In the genomic region with DNA sequence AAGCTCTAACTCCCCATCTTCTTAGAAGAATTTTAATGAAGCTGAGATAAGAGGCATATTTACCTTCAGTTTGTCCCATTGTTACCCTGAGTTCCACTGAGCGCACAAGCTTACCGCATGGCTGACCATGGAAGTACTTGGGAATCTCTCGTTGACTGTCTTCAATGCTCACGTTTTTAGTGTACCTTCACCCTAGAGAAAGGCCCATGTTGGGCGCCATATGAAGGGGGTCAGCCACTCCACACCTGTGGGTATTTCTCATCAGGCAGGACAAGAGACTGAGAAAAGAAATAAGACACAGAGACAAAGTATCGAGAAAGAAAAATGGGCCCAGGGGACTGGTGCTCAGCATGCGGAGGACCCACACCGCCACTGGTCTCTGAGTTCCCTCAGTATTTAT, we compare ENCODE assay signal across 14 cellular contexts. TPM values are rescaled to one million over a fixed set of nuclear protein-coding genes. Genes with fewer than 3 reads are reported as not detected.
DNase-seq lines count a peak whose midpoint lies in the region; ATAC-seq and TF ChIP-seq lines count a peak whose summit lies in the region.
"Not testable (repeated sequence)": the region's sequence is repeated elsewhere in the genome, so short reads cannot be mapped to it uniquely, and the experiment has no call there.
"Had no signal": no experiment of that assay in that cellular context is flagged by ENCODE, and none has a peak within 500 bp of the region (broad histone marks: within the 10 kb centered on the region; RNA-seq: fewer than 3 reads in every experiment).

No MANE protein-coding gene starts in this region.

- intact Hi-C loops in activated CD4-positive, alpha-beta T cell treated with anti-CD3 and anti-CD28 coated beads for 36 hours (cut with DNase I, micrococcal nuclease): not testable (repeated sequence)

- not testable (repeated sequence) for H4K20me1 ChIP-seq in DND-41 (ENCODE audit: insufficient read depth, low read length); Karpas-422 (ENCODE audit: insufficient read depth, low read depth, low read length)

- CTCF ChIA-PET in activated CD4-positive, alpha-beta T cell treated with anti-CD3 and anti-CD28 coated beads for 36 hours (lab: Charles Lee): not testable (repeated sequence)

- not testable (repeated sequence) for H3K4me1 ChIP-seq in DND-41 (ENCODE audit: insufficient read depth, low read length); Karpas-422 (ENCODE audit: low read length); mesendoderm (ENCODE audit: control insufficient read depth, low read depth, low read length)

- not testable (repeated sequence) for ATAC-seq in DND-41 (ENCODE audit: insufficient read depth, low read depth); activated CD4-positive, alpha-beta T cell treated with anti-CD3 and anti-CD28 coated beads for 36 hours; stimulated activated naive CD8-positive, alpha-beta T cell treated with anti-CD3 and anti-CD28 coated beads, Interleukin-15, Interleukin-2, amounts not matched to agents 100 U/mL and 50 U/mL, for 24 hours

- not testable (repeated sequence) for H3K4ac ChIP-seq in mesendoderm (ENCODE audit: low read depth, low read length)

- not testable (repeated sequence) for H3K4me3 ChIP-seq in DND-41 (ENCODE audit: low read depth in 1 of 2, low read length in 2 of 2); Karpas-422 (ENCODE audit: low read length); choroid plexus epithelial cell (ENCODE audit: low read depth, low read length); fibroblast of pulmonary artery (replicated peaks; ENCODE audit: low read depth, low read length); mesendoderm (ENCODE audit: low read length)

- not testable (repeated sequence) for H3K27ac Mint-ChIP-seq in activated CD4-positive, alpha-beta T cell treated with anti-CD3 and anti-CD28 coated beads for 36 hours

- H3K9me3 ChIP-seq in DND-41 (ENCODE audit: insufficient read depth, low read length, severe bottlenecking); Karpas-422 (ENCODE audit: low read length): not testable (repeated sequence)

- not testable (repeated sequence) for H3K9ac ChIP-seq in DND-41 (ENCODE audit: low read depth, low read length); Karpas-422 (ENCODE audit: low read length); mesendoderm (ENCODE audit: low read length)

- not testable (repeated sequence) for H2AFZ ChIP-seq in DND-41 (ENCODE audit: low read depth, low read length); Karpas-422 (ENCODE audit: low read length)

- H3K27me3 Mint-ChIP-seq in activated CD4-positive, alpha-beta T cell treated with anti-CD3 and anti-CD28 coated beads for 36 hours: not testable (repeated sequence)

- not testable (repeated sequence) for H3K27ac ChIP-seq in DND-41 (ENCODE audit: low read length); Karpas-422 (ENCODE audit: low read length); mesendoderm (ENCODE audit: low read depth, low read length)

- POLR2A ChIA-PET in activated CD4-positive, alpha-beta T cell treated with anti-CD3 and anti-CD28 coated beads for 36 hours (lab: Charles Lee): not testable (repeated sequence)

- not testable (repeated sequence) for H3K18ac ChIP-seq in mesendoderm (ENCODE audit: low read length)

- not testable (repeated sequence) for H2BK15ac ChIP-seq in mesendoderm (replicated peaks; ENCODE audit: low read depth)

- not testable (repeated sequence) for H3K23ac ChIP-seq in mesendoderm (ENCODE audit: low read length)

- H3K4me2 ChIP-seq in DND-41 (ENCODE audit: insufficient read depth, low read length); Karpas-422 (ENCODE audit: low read depth, low read length, poor library complexity, severe bottlenecking); mesendoderm (ENCODE audit: low read length): not testable (repeated sequence)

- peaks cover 18% of the 10 kb centered on the region for H3K9me3 Mint-ChIP-seq in activated CD4-positive, alpha-beta T cell treated with anti-CD3 and anti-CD28 coated beads for 36 hours (ENCODE audit: low read depth)

- not testable (repeated sequence) for TF ChIP-seq CTCF in DND-41 (IDR thresholded peaks at IDR 0.05; ENCODE audit: borderline replicate concordance, extremely low read depth, low read length, poor library complexity, severe bottlenecking); choroid plexus epithelial cell (conservative IDR thresholded peaks at IDR 0.05; ENCODE audit: low read depth, low read length); fibroblast of pulmonary artery (IDR thresholded peaks at IDR 0.05; ENCODE audit: low read length, missing control alignments)

- DNase-seq in DND-41 (peak; percentile 16), Karpas-422 (peak; percentile 41), amniotic epithelial cell (ENCODE audit: low read depth) (peak; percentile 2), choroid plexus epithelial cell (ENCODE audit: low read depth) (peak; percentile 2), fibroblast of pulmonary artery (ENCODE audit: low read depth) (peak; percentile 6), mesendoderm (peak; percentile 55)
- peak; percentile 13 for DNase-seq in activated CD4-positive, alpha-beta T cell treated with anti-CD3 and anti-CD28 coated beads for 36 hours
- peak; percentile 15 for DNase-seq in stimulated activated naive CD8-positive, alpha-beta T cell treated with anti-CD3 and anti-CD28 coated beads, Interleukin-15, Interleukin-2, amounts not matched to agents 100 U/mL and 50 U/mL, for 24 hours

- H2BK120ac ChIP-seq in mesendoderm (ENCODE audit: low read depth, low read length): not testable (repeated sequence)

- not testable (repeated sequence) for H2AK5ac ChIP-seq in mesendoderm (ENCODE audit: low read length)

- not testable (repeated sequence) for H3K4me1 Mint-ChIP-seq in activated CD4-positive, alpha-beta T cell treated with anti-CD3 and anti-CD28 coated beads for 36 hours

- not testable (repeated sequence) for H3K36me3 Mint-ChIP-seq in activated CD4-positive, alpha-beta T cell treated with anti-CD3 and anti-CD28 coated beads for 36 hours (ENCODE audit: low read depth)

- H4K8ac ChIP-seq in mesendoderm (ENCODE audit: low read depth, low read length): not testable (repeated sequence)

- H3K36me3 ChIP-seq in DND-41 (ENCODE audit: insufficient read depth, low read length); Karpas-422 (ENCODE audit: insufficient read depth, low read length); mesendoderm (ENCODE audit: control insufficient read depth, insufficient read depth, low read length): not testable (repeated sequence)

- no CpG with 5 or more reads among the region's 8 CpGs for WGBS in mesendoderm (ENCODE audit: extremely low coverage, insufficient coverage, low lambda C conversion rate)

- H3K79me2 ChIP-seq in DND-41 (ENCODE audit: insufficient read depth, low read length); Karpas-422 (ENCODE audit: low read length); mesendoderm (ENCODE audit: control insufficient read depth, insufficient read depth, low read length): not testable (repeated sequence)

- not testable (repeated sequence) for H3K9me2 ChIP-seq in Karpas-422 (replicated peaks; ENCODE audit: insufficient read depth, low read length)

- not testable (repeated sequence) for H2BK5ac ChIP-seq in mesendoderm (ENCODE audit: low read length)

- H3K79me1 ChIP-seq in mesendoderm (ENCODE audit: low read length): not testable (repeated sequence)

- H3K4me3 Mint-ChIP-seq in activated CD4-positive, alpha-beta T cell treated with anti-CD3 and anti-CD28 coated beads for 36 hours: not testable (repeated sequence)

- H3K56ac ChIP-seq in mesendoderm (ENCODE audit: low read length): not testable (repeated sequence)

- not testable (repeated sequence) for H4K5ac ChIP-seq in mesendoderm (ENCODE audit: low read length)

- H3K27me3 ChIP-seq in DND-41 (ENCODE audit: insufficient read depth, low read length, poor library complexity); Karpas-422 (ENCODE audit: low read length); mesendoderm (ENCODE audit: insufficient read depth, low read length, poor library complexity): not testable (repeated sequence)

RNA-seq across cellular contexts. Expression of a gene that starts 6.5 kb away (rescaled TPM):
- not detected in 2 replicates for total RNA-seq in Karpas-422 (2014; rRNA removed; shearing (Covaris generic); ENCODE audit: low replicate concordance)
- not detected for total RNA-seq in activated CD4-positive, alpha-beta T cell treated with anti-CD3 and anti-CD28 coated beads for 36 hours
- polyA plus RNA-seq in mesendoderm (2013, experiment 1 of 2): not detected
- polyA plus RNA-seq in mesendoderm (2013, experiment 2 of 2): not detected
- total RNA-seq: A172; Calu3; CD4-positive, CD25-positive, alpha-beta regulatory T cell; GM23248; H7; HT-29 had no signal
- polyA plus RNA-seq: CD4-positive, CD25-positive, alpha-beta regulatory T cell; GM23248 had no signal

RNA-seq across cellular contexts. Expression of a gene that starts 11.2 kb away (rescaled TPM):
- not detected in 2 replicates for total RNA-seq in Karpas-422 (2014; rRNA removed; shearing (Covaris generic); ENCODE audit: low replicate concordance)
- total RNA-seq in activated CD4-positive, alpha-beta T cell treated with anti-CD3 and anti-CD28 coated beads for 36 hours: not detected
- not detected for polyA plus RNA-seq in mesendoderm (2013, experiment 1 of 2)
- polyA plus RNA-seq in mesendoderm (2013, experiment 2 of 2): not detected
- total RNA-seq: A172; Calu3; CD4-positive, CD25-positive, alpha-beta regulatory T cell; GM23248; H7; HT-29 had no signal
- polyA plus RNA-seq: CD4-positive, CD25-positive, alpha-beta regulatory T cell; GM23248 had no signal

RNA-seq across cellular contexts. Expression of a gene that starts 38.7 kb away (rescaled TPM):
- not detected in 2 replicates for total RNA-seq in Karpas-422 (2014; rRNA removed; shearing (Covaris generic); ENCODE audit: low replicate concordance)
- not detected for total RNA-seq in activated CD4-positive, alpha-beta T cell treated with anti-CD3 and anti-CD28 coated beads for 36 hours
- 0.01 TPM for polyA plus RNA-seq in mesendoderm (2013, experiment 1 of 2)
- 0.21 TPM for polyA plus RNA-seq in mesendoderm (2013, experiment 2 of 2)
- total RNA-seq: A172; Calu3; CD4-positive, CD25-positive, alpha-beta regulatory T cell; GM23248; H7; HT-29 had no signal
- polyA plus RNA-seq: CD4-positive, CD25-positive, alpha-beta regulatory T cell; GM23248 had no signal

RNA-seq across cellular contexts. Expression of a gene that starts 46.5 kb away (rescaled TPM):
- total RNA-seq in Karpas-422 (2014; rRNA removed; shearing (Covaris generic); ENCODE audit: low replicate concordance): not detected in 2 replicates
- total RNA-seq in activated CD4-positive, alpha-beta T cell treated with anti-CD3 and anti-CD28 coated beads for 36 hours: not detected
- not detected for polyA plus RNA-seq in mesendoderm (2013, experiment 1 of 2)
- not detected for polyA plus RNA-seq in mesendoderm (2013, experiment 2 of 2)
- total RNA-seq: A172; Calu3; CD4-positive, CD25-positive, alpha-beta regulatory T cell; GM23248; H7; HT-29 had no signal
- polyA plus RNA-seq: CD4-positive, CD25-positive, alpha-beta regulatory T cell; GM23248 had no signal

Comparison
In these comparisons a context has a peak if more than half of its experiments do, and no peak if none do; other contexts are left out.
1. DNase-seq: peak in every context shown above with its lines; median percentile 55 in mesendoderm; 41 in Karpas-422; 16 in DND-41; 15 in stimulated activated naive CD8-positive, alpha-beta T cell treated with anti-CD3 and anti-CD28 coated beads, Interleukin-15, Interleukin-2, amounts not matched to agents 100 U/mL and 50 U/mL, for 24 hours; 13 in activated CD4-positive, alpha-beta T cell treated with anti-CD3 and anti-CD28 coated beads for 36 hours; 6 in fibroblast of pulmonary artery; 2 in amniotic epithelial cell; 2 in choroid plexus epithelial cell.